ENCODE assay signal across 8 cellular contexts in genomic region chr7:6448943-6449543, GRCh38. TPM values are rescaled to one million over a fixed set of nuclear protein-coding genes. Genes with fewer than 3 reads are reported as not detected.
DNase-seq lines count a peak whose midpoint lies in the region; ATAC-seq and TF ChIP-seq lines count a peak whose summit lies in the region.

No MANE protein-coding gene starts in this region.

- DNase-seq in activated T-cell treated with anti-CD3 and anti-CD28 coated beads, Interleukin-2, amount 50 U/mL, for 4 hours: no peak
- DNase-seq in activated T-cell treated with anti-CD3 and anti-CD28 coated beads for 4 hours (no peak), right lobe of liver (no peak), transverse colon (no peak), NCI-H1105 treated with DMSO at 0.1 percent for 48 hours (lab: John Stamatoyannopoulos, UW) (no peak), COLO829 (ENCODE audit: low spot score) (no peak)
- no peak for DNase-seq in stimulated activated CD4-positive, alpha-beta T cell treated with anti-CD3 and anti-CD28 coated beads, Interleukin-4, amount 100 ng/mL, for 24 hours

- H3K9me3 ChIP-seq in right lobe of liver: no peaks in the 10 kb centered on the region
- H3K9me3 ChIP-seq in transverse colon: no peaks in the 10 kb centered on the region

- TF ChIP-seq CTCF in right lobe of liver (IDR thresholded peaks at IDR 0.05): no peak
- peak in 1 of 5 experiments; percentile 16 for TF ChIP-seq CTCF in transverse colon (IDR thresholded peaks at IDR 0.05)

- H3K27me3 ChIP-seq in right lobe of liver: no peaks in the 10 kb centered on the region
- H3K27me3 ChIP-seq in transverse colon: no peaks in the 10 kb centered on the region

- TF ChIP-seq EP300 in transverse colon (IDR thresholded peaks at IDR 0.05; ENCODE audit: low read depth): no peak

- no peaks in the 10 kb centered on the region for H3K27me3 Mint-ChIP-seq in activated T-cell treated with anti-CD3 and anti-CD28 coated beads, Interleukin-2, amount 50 U/mL, for 4 hours (ENCODE audit: low read depth)
- no peaks in the 10 kb centered on the region for H3K27me3 Mint-ChIP-seq in activated T-helper 17 cell treated with anti-CD3 and anti-CD28 coated beads, Interleukin-2, amount 50 U/mL, for 72 hours

- H3K9me3 Mint-ChIP-seq in activated T-cell treated with anti-CD3 and anti-CD28 coated beads, Interleukin-2, amount 50 U/mL, for 4 hours: no peaks in the 10 kb centered on the region
- no peaks in the 10 kb centered on the region for H3K9me3 Mint-ChIP-seq in activated T-helper 17 cell treated with anti-CD3 and anti-CD28 coated beads, Interleukin-2, amount 50 U/mL, for 72 hours

- H3K4me3 ChIP-seq in right lobe of liver (no peak overlapping the region), transverse colon (no peak overlapping the region)

- H3K4me1 ChIP-seq in right lobe of liver: peaks cover 0 to 11% (median 1%) of the 10 kb centered on the region in 4 donors
- peaks cover 6 to 21% (median 12%) of the 10 kb centered on the region in 4 donors for H3K4me1 ChIP-seq in transverse colon

- no peak for ATAC-seq in activated T-cell treated with anti-CD3 and anti-CD28 coated beads, Interleukin-2, amount 50 U/mL, for 4 hours
- no peak for ATAC-seq in activated T-helper 17 cell treated with anti-CD3 and anti-CD28 coated beads, Interleukin-2, amount 50 U/mL, for 72 hours (replicated peaks)
- no peak for ATAC-seq in right lobe of liver

- peak overlapping the region; percentile 65 for H3K4me3 Mint-ChIP-seq in activated T-cell treated with anti-CD3 and anti-CD28 coated beads, Interleukin-2, amount 50 U/mL, for 4 hours
- H3K4me3 Mint-ChIP-seq in activated T-helper 17 cell treated with anti-CD3 and anti-CD28 coated beads, Interleukin-2, amount 50 U/mL, for 72 hours: peak overlapping the region; percentile 93

- peaks cover 9% of the 10 kb centered on the region for H3K36me3 Mint-ChIP-seq in activated T-cell treated with anti-CD3 and anti-CD28 coated beads, Interleukin-2, amount 50 U/mL, for 4 hours (ENCODE audit: insufficient read depth)
- H3K36me3 Mint-ChIP-seq in activated T-helper 17 cell treated with anti-CD3 and anti-CD28 coated beads, Interleukin-2, amount 50 U/mL, for 72 hours (ENCODE audit: low read depth): peaks cover 28% of the 10 kb centered on the region

- H3K4me1 Mint-ChIP-seq in activated T-cell treated with anti-CD3 and anti-CD28 coated beads, Interleukin-2, amount 50 U/mL, for 4 hours (ENCODE audit: low read depth): peaks cover 19% of the 10 kb centered on the region
- H3K4me1 Mint-ChIP-seq in activated T-helper 17 cell treated with anti-CD3 and anti-CD28 coated beads, Interleukin-2, amount 50 U/mL, for 72 hours: no peaks in the 10 kb centered on the region

- H3K36me3 ChIP-seq in right lobe of liver: peaks cover 0 to 16% (median 2%) of the 10 kb centered on the region in 4 donors
- H3K36me3 ChIP-seq in transverse colon: peaks cover 0 to 17% (median 4%) of the 10 kb centered on the region in 4 donors

- peak overlapping the region; percentile 41 for H3K27ac Mint-ChIP-seq in activated T-helper 17 cell treated with anti-CD3 and anti-CD28 coated beads, Interleukin-2, amount 50 U/mL, for 72 hours

- TF ChIP-seq POLR2A in right lobe of liver (IDR thresholded peaks at IDR 0.05): no peak
- no peak for TF ChIP-seq POLR2A in transverse colon (IDR thresholded peaks at IDR 0.05)

- H3K27ac ChIP-seq in right lobe of liver: peak overlapping the region; percentile 72 to 91 (median 82)
- H3K27ac ChIP-seq in transverse colon: peak overlapping the region; percentile 91 to 95 (median 94)

- in situ Hi-C loops in transverse colon (cut with MboI; ENCODE audit: low pct_ligation_motif_present in 1 of 4, low pct_unique_long_range_greater_than_20kb in 1 of 4, low sequenced_read_pairs in 3 of 4): no loop called here

- intact Hi-C loops in right lobe of liver (cut with DNase I) (no loop called here), transverse colon (cut with DNase I; ENCODE audit: low total_unique reads) (no loop called here)

- 77% methylated on average over 12 of the region's 16 CpGs for WGBS in right lobe of liver (ENCODE audit: insufficient coverage, low coverage, low lambda C conversion rate, missing lambda C conversion rate)
- 86% methylated on average over 16 of the region's 16 CpGs; no CpG with 5 or more reads in 1 of the 2 donors for whole genome bisulfite sequencing in transverse colon (ENCODE audit: low coverage in 1 of 2), 2 donors

RNA-seq across cellular contexts. Expression of gene DAGLB, which starts 1.3 kb away (rescaled TPM):
- total RNA-seq in activated T-cell treated with anti-CD3 and anti-CD28 coated beads, Interleukin-2, amount 50 U/mL, for 4 hours: 10 to 100 TPM; 12.0 to 15.0 (median 12.8) TPM
- total RNA-seq in activated T-helper 17 cell treated with anti-CD3 and anti-CD28 coated beads, Interleukin-2, amount 50 U/mL, for 72 hours: 10 to 100 TPM; 15.0 to 22.7 TPM
- total RNA-seq in right lobe of liver (10 to 100 TPM in 4 of 6 experiments, 1 to 10 TPM in 2; 8.9 to 12.7 (median 11.7) TPM), transverse colon (10 to 100 TPM in 3 of 4 donors, 1 to 10 TPM in 1; 5.2 to 59.1 (median 24.3) TPM)

RNA-seq across cellular contexts. Expression of gene KDELR2, which starts 34.9 kb away (rescaled TPM):
- 10 to 100 TPM; 74.7 to 76.8 (median 75.1) TPM for total RNA-seq in activated T-cell treated with anti-CD3 and anti-CD28 coated beads, Interleukin-2, amount 50 U/mL, for 4 hours
- 10 to 100 TPM; 55.1 to 68.0 TPM for total RNA-seq in activated T-helper 17 cell treated with anti-CD3 and anti-CD28 coated beads, Interleukin-2, amount 50 U/mL, for 72 hours
- 100 to 1,000 TPM; 134 to 207 (median 144) TPM for total RNA-seq in right lobe of liver
- total RNA-seq in transverse colon: 100 to 1,000 TPM in 2 of 4 donors, 10 to 100 TPM in 2; 71.4 to 156 (median 101) TPM
